Comparison of ENCODE assay signal across 8 cellular contexts in genomic region chr21:44866780-44867179, GRCh38. TPM values are rescaled to one million over a fixed set of nuclear protein-coding genes. Genes with fewer than 3 reads are reported as not detected.
DNase-seq lines count a peak whose midpoint lies in the region; ATAC-seq and TF ChIP-seq lines count a peak whose summit lies in the region.

No MANE protein-coding gene starts in this region.

- H3K27me3 Mint-ChIP-seq in activated CD8-positive, alpha-beta memory T cell treated with anti-CD3 and anti-CD28 coated beads, Interleukin-2, amount 10 ng/mL, durations not matched to agents 7 days and 5 days = no peaks in the 10 kb centered on the region
- no peaks in the 10 kb centered on the region for H3K27me3 Mint-ChIP-seq in stimulated activated memory B cell treated with anti-CD40 and anti-IgM and Interleukin-4, amounts not matched to agents 10 μg/mL and 1 μg/mL and 100 μg/mL, for 72 hours

- no peak overlapping the region for H3K4me3 Mint-ChIP-seq in activated CD8-positive, alpha-beta memory T cell treated with anti-CD3 and anti-CD28 coated beads, Interleukin-2, amount 10 ng/mL, durations not matched to agents 7 days and 5 days
- H3K4me3 Mint-ChIP-seq in stimulated activated memory B cell treated with anti-CD40 and anti-IgM and Interleukin-4, amounts not matched to agents 10 μg/mL and 1 μg/mL and 100 μg/mL, for 72 hours = no peak overlapping the region

- no peak for ATAC-seq in activated CD8-positive, alpha-beta memory T cell treated with anti-CD3 and anti-CD28 coated beads, Interleukin-2, amount 10 ng/mL, durations not matched to agents 7 days and 5 days
- ATAC-seq in stimulated activated memory B cell treated with anti-CD40 and anti-IgM and Interleukin-4, amounts not matched to agents 10 μg/mL and 1 μg/mL and 100 μg/mL, for 72 hours = no peak
- ATAC-seq in GM21360 (IDR thresholded peaks at IDR 0.05; ENCODE audit: unreplicated experiment) = no peak

- H3K36me3 Mint-ChIP-seq in activated CD8-positive, alpha-beta memory T cell treated with anti-CD3 and anti-CD28 coated beads, Interleukin-2, amount 10 ng/mL, durations not matched to agents 7 days and 5 days = peaks cover 19% of the 10 kb centered on the region
- peaks cover 28% of the 10 kb centered on the region for H3K36me3 Mint-ChIP-seq in stimulated activated memory B cell treated with anti-CD40 and anti-IgM and Interleukin-4, amounts not matched to agents 10 μg/mL and 1 μg/mL and 100 μg/mL, for 72 hours

- H3K4me1 Mint-ChIP-seq in activated CD8-positive, alpha-beta memory T cell treated with anti-CD3 and anti-CD28 coated beads, Interleukin-2, amount 10 ng/mL, durations not matched to agents 7 days and 5 days = peaks cover 65% of the 10 kb centered on the region
- peaks cover 71% of the 10 kb centered on the region for H3K4me1 Mint-ChIP-seq in stimulated activated memory B cell treated with anti-CD40 and anti-IgM and Interleukin-4, amounts not matched to agents 10 μg/mL and 1 μg/mL and 100 μg/mL, for 72 hours

- H3K9me3 ChIP-seq in SJSA1 (replicated peaks) = no peaks in the 10 kb centered on the region

- peak overlapping the region; percentile 57 for H3K27ac Mint-ChIP-seq in activated CD8-positive, alpha-beta memory T cell treated with anti-CD3 and anti-CD28 coated beads, Interleukin-2, amount 10 ng/mL, durations not matched to agents 7 days and 5 days
- peak overlapping the region; percentile 52 for H3K27ac Mint-ChIP-seq in stimulated activated memory B cell treated with anti-CD40 and anti-IgM and Interleukin-4, amounts not matched to agents 10 μg/mL and 1 μg/mL and 100 μg/mL, for 72 hours

- H3K4me1 ChIP-seq in SJSA1 (replicated peaks) = peaks cover 57% of the 10 kb centered on the region

- CTCF ChIA-PET in activated CD8-positive, alpha-beta memory T cell treated with anti-CD3 and anti-CD28 coated beads, Interleukin-2, amount 10 ng/mL, durations not matched to agents 7 days and 5 days (lab: Charles Lee) = interaction anchor here (1.5 kb wide), 1 partner anchor 73 kb away, joined by 5 read pairs; no protein-coding TSS in a partner anchor

- no peaks in the 10 kb centered on the region for H3K27me3 ChIP-seq in SJSA1 (replicated peaks)

- H3K9me3 Mint-ChIP-seq in activated CD8-positive, alpha-beta memory T cell treated with anti-CD3 and anti-CD28 coated beads, Interleukin-2, amount 10 ng/mL, durations not matched to agents 7 days and 5 days (ENCODE audit: low read depth) = no peaks in the 10 kb centered on the region
- no peaks in the 10 kb centered on the region for H3K9me3 Mint-ChIP-seq in stimulated activated memory B cell treated with anti-CD40 and anti-IgM and Interleukin-4, amounts not matched to agents 10 μg/mL and 1 μg/mL and 100 μg/mL, for 72 hours

- H3K4me3 ChIP-seq in SJSA1 (no peak overlapping the region), fibroblast of villous mesenchyme (ENCODE audit: low read depth, low read length) (no peak overlapping the region)

- H3K27ac ChIP-seq in SJSA1 = peak overlapping the region; percentile 67

- no peak for TF ChIP-seq CTCF in fibroblast of villous mesenchyme (IDR thresholded peaks at IDR 0.05; ENCODE audit: insufficient read depth, low read depth, low read length)

- peaks cover 76% of the 10 kb centered on the region for H3K36me3 ChIP-seq in SJSA1

- no peak for DNase-seq in activated CD8-positive, alpha-beta memory T cell treated with anti-CD3 and anti-CD28 coated beads, Interleukin-2, amount 10 ng/mL, durations not matched to agents 7 days and 5 days
- no peak for DNase-seq in activated CD8-positive, alpha-beta memory T cell treated with anti-CD3 and anti-CD28 coated beads, Interleukin-2, amount 50 U/mL, for 4 hours
- DNase-seq in SJSA1 (ENCODE audit: low read depth in 1 of 2, low spot score in 2 of 2) = peak; percentile 68 to 80
- DNase-seq in fibroblast of villous mesenchyme (ENCODE audit: low read depth) = peak; percentile 49
- DNase-seq in NCI-H2029 (lab: John Stamatoyannopoulos, UW) = no peak
- DNase-seq in GDM1 (lab: John Stamatoyannopoulos, UW) = no peak

RNA-seq across cellular contexts. Expression of gene PTTG1IP, which starts 6.7 kb away (rescaled TPM):
- total RNA-seq in activated CD8-positive, alpha-beta memory T cell treated with anti-CD3 and anti-CD28 coated beads, Interleukin-2, amount 10 ng/mL, durations not matched to agents 7 days and 5 days = 10 to 100 TPM; 46.0 to 49.9 TPM
- total RNA-seq in SJSA1 (2014; rRNA removed; shearing (Covaris generic)) = 403 and 590 TPM in 2 replicates
- total RNA-seq in fibroblast of villous mesenchyme = 201 and 245 TPM in 2 replicates

RNA-seq across cellular contexts. Expression of gene SUMO3, which starts 48.9 kb away (rescaled TPM):
- total RNA-seq in activated CD8-positive, alpha-beta memory T cell treated with anti-CD3 and anti-CD28 coated beads, Interleukin-2, amount 10 ng/mL, durations not matched to agents 7 days and 5 days = 10 to 100 TPM; 86.1 to 93.7 TPM
- 137 and 173 TPM in 2 replicates for total RNA-seq in SJSA1 (2014; rRNA removed; shearing (Covaris generic))
- total RNA-seq in fibroblast of villous mesenchyme = 81.5 and 102 TPM in 2 replicates

RNA-seq across cellular contexts. Expression of gene ITGB2, which starts 53.9 kb away (rescaled TPM):
- total RNA-seq in activated CD8-positive, alpha-beta memory T cell treated with anti-CD3 and anti-CD28 coated beads, Interleukin-2, amount 10 ng/mL, durations not matched to agents 7 days and 5 days = 100 to 1,000 TPM; 336 to 372 TPM
- total RNA-seq in SJSA1 (2014; rRNA removed; shearing (Covaris generic)) = 116 and 120 TPM in 2 replicates
- total RNA-seq in fibroblast of villous mesenchyme = under 0.01 and 0.43 TPM in 2 replicates

Comparison
In these comparisons a context has a peak if more than half of its experiments do, and no peak if none do; other contexts are left out.
1. DNase-seq: peak in SJSA1 (2 of 2) and fibroblast of villous mesenchyme (single experiment); none in activated CD8-positive, alpha-beta memory T cell treated with anti-CD3 and anti-CD28 coated beads, Interleukin-2, amount 10 ng/mL, durations not matched to agents 7 days and 5 days (single experiment), activated CD8-positive, alpha-beta memory T cell treated with anti-CD3 and anti-CD28 coated beads, Interleukin-2, amount 50 U/mL, for 4 hours (single experiment), NCI-H2029 (single experiment) and GDM1 (single experiment).
2. RNA of gene ITGB2, which starts 53.9 kb away (total RNA-seq): 336 to 372 TPM in activated CD8-positive, alpha-beta memory T cell treated with anti-CD3 and anti-CD28 coated beads, Interleukin-2, amount 10 ng/mL, durations not matched to agents 7 days and 5 days and 116 to 120 TPM in SJSA1; under 0.01 to 0.43 TPM in fibroblast of villous mesenchyme; every median in the first group is over 10 times any median in the second.